Comparison of ENCODE assay signal across 8 cellular contexts in genomic region chr7:100604078-100604975, GRCh38. TPM values are rescaled to one million over a fixed set of nuclear protein-coding genes. Genes with fewer than 3 reads are reported as not detected.
A peak's percentile ranks its signal among the peaks of the same experiment; 100 is the strongest.
DNase-seq lines count a peak whose midpoint lies in the region; ATAC-seq, FAIRE-seq and TF ChIP-seq lines count a peak whose summit lies in the region.

No MANE protein-coding gene starts in this region.

- peaks cover 8 to 37% (median 21%) of the 10 kb centered on the region in 4 donors for H3K4me1 ChIP-seq in liver (ENCODE audit: control insufficient read depth in 4 of 4, insufficient read depth in 4 of 4, low read length in 3 of 4)

- peak; percentile 54 for TF ChIP-seq CTCF in choroid plexus epithelial cell (conservative IDR thresholded peaks at IDR 0.05; ENCODE audit: low read depth, low read length)
- TF ChIP-seq CTCF in liver (IDR thresholded peaks at IDR 0.05; ENCODE audit: low read depth, low read length, missing input control): peak; percentile 3

- peak; percentile 58 for TF ChIP-seq POLR2A in H54 (IDR thresholded peaks at IDR 0.05; ENCODE audit: low read depth, low read length)

- no peaks in the 10 kb centered on the region for H3K27me3 ChIP-seq in liver (ENCODE audit: control insufficient read depth in 4 of 4, insufficient read depth in 4 of 4, low read length in 3 of 4)

- WGBS in liver: 4% methylated on average over 66 of the region's 66 CpGs

- no peak for ATAC-seq in HG03520 (IDR thresholded peaks at IDR 0.05; ENCODE audit: unreplicated experiment)

- H3K36me3 ChIP-seq in liver (ENCODE audit: control insufficient read depth in 4 of 4, insufficient read depth in 3 of 4, low read depth in 1 of 4, low read length in 3 of 4): no peaks in the 10 kb centered on the region

- H3K9ac ChIP-seq in liver (ENCODE audit: low read depth in 1 of 2, low read length in 2 of 2): peak overlapping the region; percentile 43

- H3K27ac ChIP-seq in liver (ENCODE audit: low read depth in 1 of 2, low read length in 2 of 2): peak overlapping the region; percentile 67 to 72

- DNase-seq in DMS53 (lab: John Stamatoyannopoulos, UW) (peak; percentile 86), H54 (ENCODE audit: insufficient read length, low spot score) (peak; percentile 84), NCI-H2171 treated with DMSO at 0.1 percent for 48 hours (lab: John Stamatoyannopoulos, UW) (peak; percentile 54), choroid plexus epithelial cell (ENCODE audit: low read depth) (peak; percentile 64)
- peak; percentile 67 for DNase-seq in activated CD4-positive, CD25-positive, alpha-beta regulatory T cell treated with anti-CD3 and anti-CD28 coated beads, Interleukin-2, amount 50 U/mL, for 72 hours
- DNase-seq in stimulated activated CD4-positive, alpha-beta T cell treated with anti-CD3 and anti-CD28 coated beads, TNF-alpha, amount 100 ng/mL, for 48 hours (ENCODE audit: low read depth in 3 of 3): peak; percentile 39 to 63 (median 48)

- FAIRE-seq in H54 (lab: Jason Lieb, UNC): no peak

- H3K9me3 ChIP-seq in liver (ENCODE audit: control insufficient read depth in 4 of 4, low read length in 3 of 4): no peaks in the 10 kb centered on the region

- TF ChIP-seq RAD21 in liver (IDR thresholded peaks at IDR 0.05): peak; percentile 25 to 36

- H3K4me3 ChIP-seq in choroid plexus epithelial cell (ENCODE audit: low read depth, low read length) (peak overlapping the region; percentile 63), liver (ENCODE audit: low read depth in 1 of 3, low read length in 3 of 3) (peak overlapping the region; percentile 0 to 74 (median 64))

TF ChIP-seq in liver, 16 proteins besides CTCF, POLR2A, EP300 and RAD21:
- TF ChIP-seq RXRA (IDR thresholded peaks at IDR 0.05) (peak in 1 of 2 donors; percentile 24), NR2F2 (IDR thresholded peaks at IDR 0.05) (no peak)
TF ChIP-seq in liver: peak in this region for 1.

RNA-seq across cellular contexts. Expression of gene PCOLCE, which starts 2.2 kb away (rescaled TPM):
- 10 to 100 TPM in 1 of 2 donors, 1 to 10 TPM in 1; 6.7 to 13.1 TPM for total RNA-seq in liver
- 10 to 100 TPM; 10.4 to 38.2 TPM for polyA plus RNA-seq in liver

RNA-seq across cellular contexts. Expression of gene MOSPD3, which starts 8.0 kb away (rescaled TPM):
- 1 to 10 TPM; 3.5 to 6.3 TPM for total RNA-seq in liver
- 10 to 100 TPM; 10.8 to 15.7 TPM for polyA plus RNA-seq in liver

RNA-seq across cellular contexts. Expression of gene FBXO24, which starts 18.2 kb away (rescaled TPM):
- 1 to 10 TPM in 1 of 2 donors, under 1 TPM in 1; 0.67 to 1.3 TPM for total RNA-seq in liver
- polyA plus RNA-seq in liver: under 1 TPM; 0.25 to 0.32 TPM

RNA-seq across cellular contexts. Expression of gene LRCH4, which starts 18.4 kb away (rescaled TPM):
- total RNA-seq in liver: 10 to 100 TPM in 1 of 2 donors, 1 to 10 TPM in 1; 8.2 to 25.8 TPM
- polyA plus RNA-seq in liver: 10 to 100 TPM in 1 of 2 donors, 1 to 10 TPM in 1; 9.1 to 16.9 TPM

RNA-seq across cellular contexts. Expression of gene SAP25, which starts 30.6 kb away (rescaled TPM):
- total RNA-seq in liver: under 1 TPM in 1 of 2 donors, not detected in 1; 0.33 TPM
- polyA plus RNA-seq in liver: under 1 TPM; 0.56 to 0.84 TPM
